8 cellular contexts compared by ENCODE assay signal in the genomic region with DNA sequence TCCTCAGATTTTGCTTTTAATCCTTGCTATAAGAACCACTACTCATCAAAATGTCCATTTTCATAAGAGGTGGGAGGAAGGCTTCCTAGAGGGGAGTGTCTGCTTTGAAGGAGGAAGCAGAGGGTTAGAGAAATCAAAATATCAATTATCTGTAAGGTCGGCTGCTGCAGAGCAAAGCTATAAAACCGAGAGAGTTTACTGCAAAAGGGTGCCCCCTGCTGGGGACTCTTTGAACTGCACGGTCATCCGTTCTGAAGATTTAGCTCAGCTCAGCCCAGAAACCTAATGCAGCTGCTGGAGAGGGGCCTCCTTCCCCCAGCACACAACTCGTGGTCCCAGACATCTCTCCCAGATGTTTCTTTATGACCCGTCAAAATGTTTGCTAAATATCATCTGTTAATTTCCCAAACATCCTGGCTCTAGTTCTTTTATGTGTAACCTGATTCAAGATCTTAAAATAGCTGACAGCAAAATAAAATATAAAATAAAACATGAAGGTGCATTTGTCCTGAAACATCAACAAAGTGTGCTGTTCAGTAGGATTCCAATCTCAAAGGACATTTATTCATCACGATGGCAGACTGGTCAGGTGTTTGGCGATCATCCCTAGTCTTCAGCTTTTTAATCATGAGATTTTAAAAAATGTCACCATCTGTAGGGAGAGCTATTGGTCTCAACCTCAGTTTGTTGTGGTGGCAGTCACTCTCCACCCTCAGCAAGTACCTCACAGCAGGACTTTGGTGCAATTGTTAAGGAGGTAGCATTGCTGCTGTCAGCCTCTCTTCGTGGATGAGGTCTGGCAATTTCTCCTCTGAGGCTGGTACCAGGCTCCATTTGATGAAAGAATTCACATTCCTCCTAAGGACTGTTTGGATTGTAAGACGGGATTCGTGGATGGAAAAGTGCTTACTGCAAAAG.
DNase-seq lines count a peak whose midpoint lies in the region; FAIRE-seq and TF ChIP-seq lines count a peak whose summit lies in the region.

No MANE protein-coding gene starts in this region.

- H3K79me2 ChIP-seq in parathyroid adenoma = no peaks in the 10 kb centered on the region

- peak; percentile 69 for DNase-seq in AG10803 (ENCODE audit: low read depth)
- peak; percentile 38 for DNase-seq in GM19239 (ENCODE audit: insufficient read length, low spot score)
- DNase-seq in M059J (ENCODE audit: low read depth) = peak; percentile 56
- peak; percentile 41 to 62 for DNase-seq in SHP77 (lab: John Stamatoyannopoulos, UW)
- DNase-seq in activated effector memory CD4-positive, alpha-beta T cell treated with anti-CD3 and anti-CD28 coated beads, Interleukin-2, amount 50 U/mL, for 16 hours = peak; percentile 93
- peak; percentile 73 for DNase-seq in globus pallidus (ENCODE audit: low spot score)
- peak; percentile 81 to 83 for DNase-seq in tibial artery

- H3K9ac ChIP-seq in parathyroid adenoma = no peak overlapping the region

- H3K9me3 ChIP-seq in parathyroid adenoma (ENCODE audit: control insufficient read depth, low read length) (no peaks in the 10 kb centered on the region), tibial artery (no peaks in the 10 kb centered on the region)

- H3K27ac ChIP-seq in parathyroid adenoma = no peak overlapping the region
- H3K27ac ChIP-seq in tibial artery = no peak overlapping the region

- no peaks in the 10 kb centered on the region for H3K36me3 ChIP-seq in parathyroid adenoma (ENCODE audit: control insufficient read depth, insufficient read depth, low read length)
- no peaks in the 10 kb centered on the region for H3K36me3 ChIP-seq in tibial artery

- intact Hi-C loops in tibial artery (cut with DNase I; ENCODE audit: low total_unique reads) = loop anchor here (2.0 to 5.0 kb wide), 4 partner anchors 97 to 328 kb away; partner anchors contain the start of gene HOXD8

- no peak overlapping the region for H3K4me2 ChIP-seq in parathyroid adenoma (ENCODE audit: low read length)

- no peaks in the 10 kb centered on the region for H3K27me3 ChIP-seq in parathyroid adenoma (ENCODE audit: control insufficient read depth, insufficient read depth, low read length)
- no peaks in the 10 kb centered on the region for H3K27me3 ChIP-seq in tibial artery

- no peak overlapping the region for H3K4me3 ChIP-seq in AG10803 (ENCODE audit: low read length)
- no peak overlapping the region for H3K4me3 ChIP-seq in parathyroid adenoma (ENCODE audit: low read depth, low read length)
- no peak overlapping the region for H3K4me3 ChIP-seq in tibial artery

- FAIRE-seq in GM19239 (lab: Jason Lieb, UNC) = peak; percentile 81

- H3K4me1 ChIP-seq in parathyroid adenoma = no peaks in the 10 kb centered on the region
- H3K4me1 ChIP-seq in tibial artery = peaks cover 0 to 7% (median 0%) of the 10 kb centered on the region in 4 donors

- H2AFZ ChIP-seq in parathyroid adenoma = no peak overlapping the region

- peak; percentile 91 for TF ChIP-seq CTCF in AG10803 (conservative IDR thresholded peaks at IDR 0.05; ENCODE audit: low read length)
- TF ChIP-seq CTCF in parathyroid adenoma (IDR thresholded peaks at IDR 0.05) = peak; percentile 86
- peak; percentile 84 to 90 for TF ChIP-seq CTCF in tibial artery (IDR thresholded peaks at IDR 0.05)

Comparison
In these comparisons a context has a peak if more than half of its experiments do, and no peak if none do; other contexts are left out.
1. DNase-seq: peak in every context shown above with its lines; median percentile 93 in activated effector memory CD4-positive, alpha-beta T cell treated with anti-CD3 and anti-CD28 coated beads, Interleukin-2, amount 50 U/mL, for 16 hours; 82 in tibial artery; 73 in globus pallidus; 69 in AG10803; 56 in M059J; 52 in SHP77; 38 in GM19239.